Comparison of ENCODE assay signal across 25 cellular contexts in the genomic region with DNA sequence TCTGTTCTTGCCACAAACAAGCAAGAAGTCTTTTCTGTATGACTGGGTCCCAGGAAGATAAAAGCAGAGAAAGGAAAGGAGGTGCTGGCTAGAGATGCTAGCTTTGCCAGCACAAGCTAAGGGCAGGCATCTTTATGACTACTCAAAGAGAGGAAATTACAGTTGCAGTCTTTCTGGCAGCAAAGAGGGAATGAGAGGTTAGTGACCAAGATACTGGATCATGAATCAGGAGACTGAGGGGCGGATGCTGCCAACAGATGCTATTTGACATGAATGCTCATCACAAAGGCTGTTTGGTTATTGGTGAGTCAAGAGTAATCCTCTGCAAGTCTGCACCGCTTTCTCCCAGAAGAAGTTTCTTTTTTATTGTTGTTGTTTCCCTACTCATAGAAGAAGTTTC. TPM values are rescaled to one million over a fixed set of nuclear protein-coding genes. Genes with fewer than 3 reads are reported as not detected.
A peak's percentile ranks its signal among the peaks of the same experiment; 100 is the strongest.
DNase-seq lines count a peak whose midpoint lies in the region; ATAC-seq, FAIRE-seq and TF ChIP-seq lines count a peak whose summit lies in the region.
"Had no signal": no experiment of that assay in that cellular context is flagged by ENCODE, and none has a peak within 500 bp of the region (broad histone marks: within the 10 kb centered on the region; RNA-seq: fewer than 3 reads in every experiment).

No MANE protein-coding gene starts in this region.

- no peaks in the 10 kb centered on the region for H3K79me2 ChIP-seq in astrocyte (ENCODE audit: insufficient read depth, low read length)
- H3K79me2 ChIP-seq in MM.1S (ENCODE audit: low read length), result no peaks in the 10 kb centered on the region

- intact Hi-C loops in IMR-90 (cut with micrococcal nuclease), result no loop called here

- no peak overlapping the region for H2AK9ac ChIP-seq in IMR-90 (replicated peaks; ENCODE audit: low read depth, low read length, poor library complexity)

- TF ChIP-seq RAD21 in IMR-90 (IDR thresholded peaks at IDR 0.05; ENCODE audit: low read length), result no peak

- H2AK5ac ChIP-seq in IMR-90 (ENCODE audit: low read depth, low read length), result no peak overlapping the region

- H4K8ac ChIP-seq in IMR-90 (ENCODE audit: low read depth in 2 of 2, low read length in 2 of 2), result no peak overlapping the region

- POLR2A ChIA-PET in IMR-90 (lab: Charles Lee; ENCODE audit: unreplicated experiment), result no interaction called here

- H3K9me2 ChIP-seq in MM.1S (replicated peaks; ENCODE audit: insufficient read depth, low read length), result no peaks in the 10 kb centered on the region

- H3K4me2 ChIP-seq in IMR-90 (ENCODE audit: low read depth, low read length) (no peak overlapping the region), astrocyte (ENCODE audit: low read length) (no peak overlapping the region), MM.1S (ENCODE audit: low read depth, low read length) (no peak overlapping the region)

- no peak for TF ChIP-seq CTCF in IMR-90 (conservative IDR thresholded peaks at IDR 0.05; ENCODE audit: low read depth, low read length)
- TF ChIP-seq CTCF in astrocyte (IDR thresholded peaks at IDR 0.05; ENCODE audit: insufficient read depth, low read depth, low read length), result no peak
- no peak for TF ChIP-seq CTCF in MM.1S (IDR thresholded peaks at IDR 0.05; ENCODE audit: low read length)

- no peaks in the 10 kb centered on the region for H3K9me1 ChIP-seq in IMR-90 (ENCODE audit: insufficient read depth, low read length)

- no peak overlapping the region for H4K5ac ChIP-seq in IMR-90 (ENCODE audit: low read depth, low read length)

- no peak overlapping the region for H2BK15ac ChIP-seq in IMR-90 (ENCODE audit: low read depth, low read length)

- H3K14ac ChIP-seq in IMR-90 (replicated peaks; ENCODE audit: low read depth, low read length), result no peak overlapping the region

- H3K36me3 Mint-ChIP-seq in astrocyte (ENCODE audit: low read depth, unreplicated experiment), result no peaks in the 10 kb centered on the region
- H3K36me3 Mint-ChIP-seq: natural killer cell treated with Interleukin-12 subunit alpha and Interleukin-12 subunit beta and Interleukin-15 and Interleukin-18, amount 100 ng/mL, for 72 hours had no signal

- H2AFZ ChIP-seq in IMR-90 (replicated peaks; ENCODE audit: low read length, poor library complexity), result no peak overlapping the region
- H2AFZ ChIP-seq in astrocyte (ENCODE audit: low read depth, low read length), result no peak overlapping the region
- no peak overlapping the region for H2AFZ ChIP-seq in MM.1S (ENCODE audit: low read length)

- H3K18ac ChIP-seq in IMR-90 (ENCODE audit: low read depth, low read length), result no peak overlapping the region

- H3K79me1 ChIP-seq in IMR-90 (ENCODE audit: low read depth in 1 of 2, low read length in 2 of 2), result no peaks in the 10 kb centered on the region

- H3K4me3 Mint-ChIP-seq in astrocyte (ENCODE audit: unreplicated experiment), result no peak overlapping the region
- H3K4me3 Mint-ChIP-seq: natural killer cell treated with Interleukin-12 subunit alpha and Interleukin-12 subunit beta and Interleukin-15 and Interleukin-18, amount 100 ng/mL, for 72 hours had no signal

- H3K4me1 Mint-ChIP-seq in astrocyte (ENCODE audit: low read depth, unreplicated experiment), result no peaks in the 10 kb centered on the region

- BruUV-seq in IMR-90 (replicated peaks; lab: Mats Ljungman, UMichigan), result no TSS peak

- H3K4ac ChIP-seq in IMR-90 (ENCODE audit: low read depth, low read length), result no peak overlapping the region

- no peak overlapping the region for H4K91ac ChIP-seq in IMR-90 (ENCODE audit: insufficient read depth, low read depth, low read length)

- no peaks in the 10 kb centered on the region for H4K20me1 ChIP-seq in IMR-90 (ENCODE audit: insufficient read depth, low read length)
- no peaks in the 10 kb centered on the region for H4K20me1 ChIP-seq in astrocyte (ENCODE audit: insufficient read depth, low read length)
- no peaks in the 10 kb centered on the region for H4K20me1 ChIP-seq in MM.1S (ENCODE audit: insufficient read depth, low read length)

- 67% methylated on average over 1 of the region's 2 CpGs; no CpG with 5 or more reads in 1 of the 2 experiments for WGBS in IMR-90 (ENCODE audit: extremely low coverage in 2 of 2, insufficient read length in 1 of 2), 2 experiments

- H3K36me3 ChIP-seq in IMR-90 (ENCODE audit: control insufficient read depth, insufficient read depth, low read length) (no peaks in the 10 kb centered on the region), astrocyte (ENCODE audit: insufficient read depth, low read length) (no peaks in the 10 kb centered on the region), MM.1S (replicated peaks; ENCODE audit: insufficient read depth, low read length) (no peaks in the 10 kb centered on the region)
- H3K36me3 ChIP-seq: adrenal gland had no signal

- H3K4me3 ChIP-seq in IMR-90 (ENCODE audit: insufficient read depth, low read depth, low read length) (no peak overlapping the region), astrocyte (ENCODE audit: insufficient read depth, low read depth, low read length) (no peak overlapping the region), MM.1S (ENCODE audit: low read length) (no peak overlapping the region)
- H3K4me3 ChIP-seq: adrenal gland had no signal

- H3K27me3 ChIP-seq in IMR-90 (ENCODE audit: control insufficient read depth, insufficient read depth, low read length) (no peaks in the 10 kb centered on the region), astrocyte (ENCODE audit: insufficient read depth, low read length) (no peaks in the 10 kb centered on the region), MM.1S (replicated peaks; ENCODE audit: insufficient read depth, low read length) (no peaks in the 10 kb centered on the region)
- H3K27me3 ChIP-seq: adrenal gland had no signal

- no peak for ATAC-seq in IMR-90 (ENCODE audit: low read depth)
- ATAC-seq in HG03039 (IDR thresholded peaks at IDR 0.05; ENCODE audit: unreplicated experiment), result no peak
- ATAC-seq: left colon; natural killer cell treated with Interleukin-12 subunit alpha and Interleukin-12 subunit beta and Interleukin-15 and Interleukin-18, amount 100 ng/mL, for 72 hours had no signal

- DNase-seq in NCI-H2227 (lab: John Stamatoyannopoulos, UW; ENCODE audit: unreplicated experiment) (peak; percentile 51), NCI-H2227 treated with DMSO at 0.1 percent for 48 hours (lab: John Stamatoyannopoulos, UW) (no peak), AG08395 (ENCODE audit: low spot score) (peak; percentile 61), IMR-90 (peak; percentile 68), astrocyte (ENCODE audit: low read depth) (peak; percentile 47), MM.1S (no peak), COLO668 (lab: John Stamatoyannopoulos, UW; ENCODE audit: unreplicated experiment) (no peak)
- DNase-seq: 8988T; activated CD4-positive, alpha-beta T cell treated with anti-CD3 and anti-CD28 coated beads, Interleukin-2, amount 50 U/mL, for 4 hours; activated T-cell treated with anti-CD3 and anti-CD28 coated beads, Interleukin-2, amount 50 U/mL, for 48 hours; C1 segment of cervical spinal cord; GF-D8; left colon; NCI-H1694; NCI-H345; stimulated activated CD4-positive, alpha-beta T cell treated with anti-CD3 and anti-CD28 coated beads, Interleukin-4, amount 100 ng/mL, for 1 hour; substantia nigra; SW 1271 had no signal

- CTCF ChIA-PET in IMR-90 (lab: Yijun Ruan, JAX), result no interaction called here

- no peak overlapping the region for H3K56ac ChIP-seq in IMR-90 (ENCODE audit: extremely low read depth, insufficient read depth, low read length)

- H3K27ac ChIP-seq in IMR-90 (ENCODE audit: insufficient read depth, low read length), result no peak overlapping the region
- H3K27ac ChIP-seq in astrocyte (ENCODE audit: low read depth, low read length), result no peak overlapping the region
- H3K27ac ChIP-seq in MM.1S (ENCODE audit: low read length), result no peak overlapping the region
- H3K27ac ChIP-seq: adrenal gland, RWPE1 had no signal

- in situ Hi-C loops in IMR-90 (cut with MboI; ENCODE audit: low sequenced_read_pairs), result no loop called here

- no peaks in the 10 kb centered on the region for H3K4me1 ChIP-seq in IMR-90 (ENCODE audit: control insufficient read depth, insufficient read depth, low read length)
- H3K4me1 ChIP-seq in astrocyte (ENCODE audit: insufficient read depth, low read length), result peaks cover 3% of the 10 kb centered on the region
- no peaks in the 10 kb centered on the region for H3K4me1 ChIP-seq in MM.1S (ENCODE audit: low read length)
- H3K4me1 ChIP-seq: adrenal gland had no signal

- H3F3A ChIP-seq in MM.1S (ENCODE audit: insufficient read depth, low read length), result no peaks in the 10 kb centered on the region

- no peak overlapping the region for H2BK20ac ChIP-seq in IMR-90 (ENCODE audit: low read depth, low read length)

- peak; percentile 72 for FAIRE-seq in astrocyte (lab: Jason Lieb, UNC)
- FAIRE-seq: GM12892, H54, urothelium cell line had no signal

- no peaks in the 10 kb centered on the region; the same call in 1 of the 2 replicates for H3K9me3 ChIP-seq in IMR-90 (ENCODE audit: control insufficient read depth, insufficient read depth, low read length)
- no peaks in the 10 kb centered on the region for H3K9me3 ChIP-seq in astrocyte (ENCODE audit: insufficient read depth, low read depth, low read length)
- H3K9me3 ChIP-seq in MM.1S (replicated peaks; ENCODE audit: insufficient read depth, low read length), result no peaks in the 10 kb centered on the region
- H3K9me3 ChIP-seq: adrenal gland had no signal

- H3K23ac ChIP-seq in IMR-90 (ENCODE audit: low read depth, low read length), result no peak overlapping the region

- no peak for TF ChIP-seq POLR2A in IMR-90 (IDR thresholded peaks at IDR 0.05; ENCODE audit: low read depth, low read length)

- no peak overlapping the region for H2BK5ac ChIP-seq in IMR-90 (ENCODE audit: low read depth, low read length, poor library complexity, severe bottlenecking)

- dilution Hi-C loops in IMR-90 (cut with HindIII; ENCODE audit: low sequenced_read_pairs, unreplicated experiment), result no loop called here

- no peak overlapping the region for H2BK120ac ChIP-seq in IMR-90 (ENCODE audit: low read depth, low read length)

- H3K9me3 Mint-ChIP-seq in astrocyte (ENCODE audit: unreplicated experiment), result no peaks in the 10 kb centered on the region
- H3K9me3 Mint-ChIP-seq: natural killer cell treated with Interleukin-12 subunit alpha and Interleukin-12 subunit beta and Interleukin-15 and Interleukin-18, amount 100 ng/mL, for 72 hours had no signal

- no peaks in the 10 kb centered on the region for H3K27me3 Mint-ChIP-seq in astrocyte (ENCODE audit: low read depth, unreplicated experiment)

- H3K27ac Mint-ChIP-seq in astrocyte (ENCODE audit: unreplicated experiment), result no peak overlapping the region
- H3K27ac Mint-ChIP-seq: natural killer cell treated with Interleukin-12 subunit alpha and Interleukin-12 subunit beta and Interleukin-15 and Interleukin-18, amount 100 ng/mL, for 72 hours had no signal

- H3K9ac ChIP-seq in IMR-90 (ENCODE audit: low read depth, low read length), result no peak overlapping the region
- H3K9ac ChIP-seq in astrocyte (ENCODE audit: low read length), result no peak overlapping the region
- H3K9ac ChIP-seq in MM.1S (ENCODE audit: low read length), result no peak overlapping the region

TF ChIP-seq in IMR-90, 13 proteins besides CTCF, POLR2A, EP300 and RAD21 (continues in another document):
- no peak for TF ChIP-seq CHD1 (IDR thresholded peaks at IDR 0.05; ENCODE audit: low read depth, low read length)

RNA-seq across cellular contexts. Expression of a gene that starts 5.5 kb away (rescaled TPM):
- total RNA-seq in IMR-90 (2012; rRNA removed) (17.4 and 30.0 TPM in 2 replicates), astrocyte (51.7 and 53.1 TPM in 2 replicates)
- 8.1 and 8.9 TPM in 2 replicates for polyA plus RNA-seq in IMR-90 (2012; rRNA removed)
- polyA plus RNA-seq in IMR-90 (2012; cell fraction: cytosol; rRNA removed), result 3.2 and 5.2 TPM in 2 replicates
- polyA plus RNA-seq in IMR-90 (2012; cell fraction: nucleus; rRNA removed; ENCODE audit: low replicate concordance), result 3.6 and 14.6 TPM in 2 replicates

Comparison
In these comparisons a context has a peak if more than half of its experiments do, and no peak if none do; other contexts are left out.
1. DNase-seq: peak in NCI-H2227 (single experiment), AG08395 (single experiment), IMR-90 (single experiment) and astrocyte (single experiment); none in NCI-H2227 treated with DMSO at 0.1 percent for 48 hours (single experiment), MM.1S (single experiment) and COLO668 (single experiment).